19 cellular contexts compared by ENCODE assay signal in genomic region chr16:52389045-52389444, GRCh38.
"Had no signal": no experiment of that assay in that cellular context is flagged by ENCODE, and none has a peak within 500 bp of the region (broad histone marks: within the 10 kb centered on the region; RNA-seq: fewer than 3 reads in every experiment).

No MANE protein-coding gene starts in this region.

- H3K27ac ChIP-seq: coronary artery, foreskin keratinocyte, hepatocyte, left ventricle myocardium inferior, parathyroid adenoma, psoas muscle, sigmoid colon, skin epidermis, stomach had no signal

- H3K4me1 ChIP-seq: foreskin keratinocyte, left ventricle myocardium inferior, parathyroid adenoma, psoas muscle had no signal

- H3K9ac ChIP-seq: parathyroid adenoma had no signal

- H3K27me3 ChIP-seq: foreskin keratinocyte, hepatocyte, sigmoid colon, stomach had no signal

- H3K9me3 ChIP-seq: left ventricle myocardium inferior, psoas muscle, sigmoid colon, stomach had no signal

- ATAC-seq: foreskin keratinocyte; naive thymus-derived CD4-positive, alpha-beta T cell; psoas muscle had no signal

- DNase-seq: effector CD4-positive, alpha-beta T cell; endodermal cell; erythroblast; foreskin keratinocyte; left ventricle myocardium inferior; mesendoderm; naive thymus-derived CD4-positive, alpha-beta T cell; nephron progenitor cell; psoas muscle; sigmoid colon; stimulated activated CD4-positive, alpha-beta T cell treated with anti-CD3 and anti-CD28 coated beads, Interleukin-12 subunit alpha, Interleukin-12 subunit beta, amount 100 ng/mL, for 4 hours; stimulated activated naive CD4-positive, alpha-beta T cell; stomach; substantia nigra; trophoblast cell had no signal

- H3K36me3 ChIP-seq: left ventricle myocardium inferior, sigmoid colon, stomach had no signal

- H3K4me3 ChIP-seq: coronary artery, hepatocyte, left ventricle myocardium inferior, psoas muscle, sigmoid colon, skin epidermis, stomach had no signal
